In genomic region chr3:124078978-124079911, GRCh38 we compare ENCODE assay signal across 8 cellular contexts. TPM values are rescaled to one million over a fixed set of nuclear protein-coding genes. Genes with fewer than 3 reads are reported as not detected.
DNase-seq lines count a peak whose midpoint lies in the region; FAIRE-seq and TF ChIP-seq lines count a peak whose summit lies in the region.

No MANE protein-coding gene starts in this region.

- H3K9me3 Mint-ChIP-seq in type B pancreatic cell = no peaks in the 10 kb centered on the region

- DNase-seq in ELR (ENCODE audit: low read depth) = peak; percentile 68
- peak; percentile 62 for DNase-seq in NCI-H1436 (lab: John Stamatoyannopoulos, UW)
- DNase-seq in adipocyte (ENCODE audit: low read depth) = peak; percentile 84
- peak; percentile 43 for DNase-seq in iPS-NIHi11 (ENCODE audit: low spot score)
- no peak for DNase-seq in type B pancreatic cell (ENCODE audit: extremely low spot score, unreplicated experiment)
- no peak for DNase-seq in posterior vena cava (ENCODE audit: low spot score)
- DNase-seq in UCSD-AML1 (lab: John Stamatoyannopoulos, UW; ENCODE audit: unreplicated experiment) = no peak

- no peaks in the 10 kb centered on the region for H3K27me3 ChIP-seq in adipocyte (replicated peaks; ENCODE audit: control insufficient read depth, insufficient read depth, low read length)

- H3K4me3 ChIP-seq in adipocyte (ENCODE audit: low read length) = no peak overlapping the region

- H3K27me3 Mint-ChIP-seq in type B pancreatic cell = no peaks in the 10 kb centered on the region

- peak; percentile 94 for FAIRE-seq in A204.1 (lab: Jason Lieb, UNC)

- intact Hi-C loops in posterior vena cava (cut with DNase I) = loop anchor here in 1 of 2 donors (5.0 kb wide), 1 partner anchor 47 kb away; the partner anchor contains the start of gene KALRN

- H3K9me3 ChIP-seq in adipocyte (ENCODE audit: control insufficient read depth, low read length) = no peaks in the 10 kb centered on the region

- peaks cover 12% of the 10 kb centered on the region for H3K4me1 ChIP-seq in adipocyte (ENCODE audit: control insufficient read depth, insufficient read depth, low read length)

- no peak overlapping the region for H3K4me3 Mint-ChIP-seq in type B pancreatic cell

- no peak overlapping the region for H3K9ac ChIP-seq in adipocyte (ENCODE audit: low read length)

- peak; percentile 90 for TF ChIP-seq CTCF in type B pancreatic cell (conservative IDR thresholded peaks at IDR 0.05)

- H3K36me3 Mint-ChIP-seq in type B pancreatic cell = no peaks in the 10 kb centered on the region

- peaks cover 28% of the 10 kb centered on the region for H3K4me1 Mint-ChIP-seq in type B pancreatic cell (ENCODE audit: unreplicated experiment)

- no peak overlapping the region for H3K27ac Mint-ChIP-seq in type B pancreatic cell

- no peaks in the 10 kb centered on the region for H3K36me3 ChIP-seq in adipocyte (ENCODE audit: control insufficient read depth, insufficient read depth, low read length, severe bottlenecking)

RNA-seq across cellular contexts. Expression of gene KALRN, which starts 46.1 kb away (rescaled TPM):
- total RNA-seq in type B pancreatic cell (ENCODE audit: low replicate concordance) = 36.4 and 57.0 TPM in 2 replicates
- 100 to 1,000 TPM in 1 of 2 donors, 10 to 100 TPM in 1; 63.2 to 118 TPM for total RNA-seq in posterior vena cava

Comparison
In these comparisons a context has a peak if more than half of its experiments do, and no peak if none do; other contexts are left out.
1. DNase-seq: peak in ELR (single experiment), NCI-H1436 (single experiment), adipocyte (single experiment) and iPS-NIHi11 (single experiment); none in type B pancreatic cell (single experiment), posterior vena cava (single experiment) and UCSD-AML1 (single experiment).